In genomic region chr11:121465709-121466062, GRCh38 we compare ENCODE assay signal across 9 cellular contexts. TPM values are rescaled to one million over a fixed set of nuclear protein-coding genes. Genes with fewer than 3 reads are reported as not detected.
DNase-seq lines count a peak whose midpoint lies in the region; ATAC-seq, FAIRE-seq and TF ChIP-seq lines count a peak whose summit lies in the region.
"Had no signal": no experiment of that assay in that cellular context is flagged by ENCODE, and none has a peak within 500 bp of the region (broad histone marks: within the 10 kb centered on the region; RNA-seq: fewer than 3 reads in every experiment).

No MANE protein-coding gene starts in this region.

- H3K27me3 ChIP-seq in esophagus squamous epithelium, result peaks cover 0 to 3% (median 0%) of the 10 kb centered on the region in 4 donors
- no peaks in the 10 kb centered on the region for H3K27me3 ChIP-seq in small intestine (ENCODE audit: control insufficient read depth in 2 of 2, insufficient read depth in 2 of 2, low read length in 2 of 2)

- no peaks in the 10 kb centered on the region for H3K9me3 Mint-ChIP-seq in T-cell

- intact Hi-C loops in esophagus squamous epithelium (cut with DNase I), result no loop called here

- 29 to 31% methylated on average over 5 of the region's 8 CpGs for WGBS in esophagus squamous epithelium, 2 donors
- WGBS in small intestine, 3 donors, result 17 to 49% (median 31%) methylated on average over 8 of the region's 8 CpGs

- no peak for TF ChIP-seq POLR2A in esophagus squamous epithelium (IDR thresholded peaks at IDR 0.05)

- ATAC-seq in T-cell (replicated peaks in 1 of 4) (no peak), GM18511 (IDR thresholded peaks at IDR 0.05; ENCODE audit: unreplicated experiment) (no peak), GM19035 (IDR thresholded peaks at IDR 0.05; ENCODE audit: unreplicated experiment) (no peak)

- H3K4me1 Mint-ChIP-seq in T-cell, result peaks cover 98 to 99% (median 99%) of the 10 kb centered on the region in 3 donors

- H3K9me3 ChIP-seq in esophagus squamous epithelium (no peaks in the 10 kb centered on the region), small intestine (ENCODE audit: control insufficient read depth, low read depth) (no peaks in the 10 kb centered on the region)

- peak overlapping the region; percentile 3; the same call in 1 of the 2 replicates for H3K4me3 ChIP-seq in GM12864 (ENCODE audit: low read depth, low read length)
- no peak overlapping the region for H3K4me3 ChIP-seq in esophagus squamous epithelium
- no peak overlapping the region for H3K4me3 ChIP-seq in small intestine (ENCODE audit: low read depth in 1 of 2, low read length in 2 of 2)

- CTCF ChIA-PET in T-cell (lab: Charles Lee), result interaction anchor here in 1 of 2 donors (1.0 to 6.0 kb wide), 3 partner anchors 12 to 17 kb away, joined by 3 to 24 read pairs (median 5); no protein-coding TSS in a partner anchor

- DNase-seq in GM12864 (ENCODE audit: low read depth) (no peak), T-cell (no peak), esophagus squamous epithelium (lab: John Stamatoyannopoulos, UW) (no peak), small intestine (no peak), NOMO-1 treated with dmso at 0.1 percent for 144 hours (lab: John Stamatoyannopoulos, UW; ENCODE audit: unreplicated experiment) (no peak), MV-4-11 (lab: John Stamatoyannopoulos, UW) (no peak)
- DNase-seq: right cardiac atrium had no signal

- H3K27ac ChIP-seq in esophagus squamous epithelium, result peak overlapping the region; percentile 68 to 88 (median 79)
- peak overlapping the region; percentile 85 to 91 for H3K27ac ChIP-seq in small intestine (ENCODE audit: low read depth in 1 of 2, low read length in 1 of 2)

- H3K36me3 ChIP-seq in esophagus squamous epithelium (peaks cover 0 to 8% (median 0%) of the 10 kb centered on the region in 3 donors), small intestine (ENCODE audit: control insufficient read depth in 2 of 2, insufficient read depth in 2 of 2, low read length in 2 of 2) (peaks cover 0 to 3% of the 10 kb centered on the region in 2 donors)

- no peaks in the 10 kb centered on the region for H3K27me3 Mint-ChIP-seq in T-cell

- TF ChIP-seq CTCF in GM12864 (IDR thresholded peaks at IDR 0.05; ENCODE audit: low read depth, low read length, missing control alignments) (no peak), esophagus squamous epithelium (IDR thresholded peaks at IDR 0.05) (peak in 1 of 6 experiments; percentile 7)

- peak overlapping the region; percentile 65 to 98 (median 74) for H3K4me3 Mint-ChIP-seq in T-cell

- peaks cover 19% of the 10 kb centered on the region for H3K36me3 Mint-ChIP-seq in T-cell

- H3K4me1 ChIP-seq in esophagus squamous epithelium, result peaks cover 41 to 60% (median 46%) of the 10 kb centered on the region in 3 donors
- peaks cover 4 to 6% of the 10 kb centered on the region in 2 donors for H3K4me1 ChIP-seq in small intestine (ENCODE audit: control insufficient read depth in 2 of 2, insufficient read depth in 1 of 2, low read depth in 1 of 2, low read length in 1 of 2)

- FAIRE-seq in small intestine (lab: Jason Lieb, UNC), result no peak

- POLR2A ChIA-PET in T-cell (lab: Charles Lee), result interaction anchor here in 1 of 2 donors (0.6 to 1.2 kb wide), 2 partner anchors 15 to 48 kb away, joined by 7 to 8 read pairs; no protein-coding TSS in a partner anchor

- peak overlapping the region; percentile 91 to 95 for H3K27ac Mint-ChIP-seq in T-cell

RNA-seq across cellular contexts. Expression of gene SORL1, which starts 13.6 kb away (rescaled TPM):
- 100 to 1,000 TPM; 361 to 422 (median 392) TPM for total RNA-seq in T-cell
- total RNA-seq in esophagus squamous epithelium, result 10 to 100 TPM in 3 of 4 donors, 1 to 10 TPM in 1; 6.8 to 19.9 (median 16.3) TPM
- polyA plus RNA-seq in small intestine, result 1 to 10 TPM; 4.6 to 6.5 (median 5.2) TPM

Comparison
In these comparisons a context has a peak if more than half of its experiments do, and no peak if none do; other contexts are left out.
1. RNA of gene SORL1, which starts 13.6 kb away (total RNA-seq): 361 to 422 TPM in T-cell; 6.8 to 19.9 TPM in esophagus squamous epithelium; every median in the first group is over 10 times any median in the second.